6 cellular contexts compared by ENCODE assay signal in the genomic region with DNA sequence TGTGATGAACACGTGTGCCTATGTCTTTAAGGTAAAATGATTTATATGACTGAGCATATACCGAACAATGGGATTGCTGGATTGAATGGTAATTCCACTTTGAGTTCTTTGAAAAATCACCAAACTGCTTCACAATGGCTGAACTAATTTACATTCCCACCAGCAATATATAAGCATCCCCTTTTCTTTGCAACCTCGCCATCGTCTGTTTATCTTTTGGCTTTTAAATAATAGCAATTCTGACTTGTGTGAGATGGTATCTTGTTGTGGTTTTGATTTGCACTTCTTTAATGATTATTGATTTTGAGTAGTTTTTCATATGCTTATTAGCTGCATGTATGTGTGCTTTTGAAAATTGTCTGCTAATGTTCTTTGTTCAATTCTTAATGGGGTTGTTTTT.
"Had no signal": no experiment of that assay in that cellular context is flagged by ENCODE, and none has a peak within 500 bp of the region (broad histone marks: within the 10 kb centered on the region; RNA-seq: fewer than 3 reads in every experiment).

No MANE protein-coding gene starts in this region.

- DNase-seq: GM23248, GOT3, H7, HCEC 1CT, KBM-7 had no signal

- ATAC-seq: HepG2 had no signal

- FAIRE-seq: HepG2 had no signal

- H3K4me3 ChIP-seq: GM23248 had no signal
